8 cellular contexts compared by ENCODE assay signal in the genomic region with DNA sequence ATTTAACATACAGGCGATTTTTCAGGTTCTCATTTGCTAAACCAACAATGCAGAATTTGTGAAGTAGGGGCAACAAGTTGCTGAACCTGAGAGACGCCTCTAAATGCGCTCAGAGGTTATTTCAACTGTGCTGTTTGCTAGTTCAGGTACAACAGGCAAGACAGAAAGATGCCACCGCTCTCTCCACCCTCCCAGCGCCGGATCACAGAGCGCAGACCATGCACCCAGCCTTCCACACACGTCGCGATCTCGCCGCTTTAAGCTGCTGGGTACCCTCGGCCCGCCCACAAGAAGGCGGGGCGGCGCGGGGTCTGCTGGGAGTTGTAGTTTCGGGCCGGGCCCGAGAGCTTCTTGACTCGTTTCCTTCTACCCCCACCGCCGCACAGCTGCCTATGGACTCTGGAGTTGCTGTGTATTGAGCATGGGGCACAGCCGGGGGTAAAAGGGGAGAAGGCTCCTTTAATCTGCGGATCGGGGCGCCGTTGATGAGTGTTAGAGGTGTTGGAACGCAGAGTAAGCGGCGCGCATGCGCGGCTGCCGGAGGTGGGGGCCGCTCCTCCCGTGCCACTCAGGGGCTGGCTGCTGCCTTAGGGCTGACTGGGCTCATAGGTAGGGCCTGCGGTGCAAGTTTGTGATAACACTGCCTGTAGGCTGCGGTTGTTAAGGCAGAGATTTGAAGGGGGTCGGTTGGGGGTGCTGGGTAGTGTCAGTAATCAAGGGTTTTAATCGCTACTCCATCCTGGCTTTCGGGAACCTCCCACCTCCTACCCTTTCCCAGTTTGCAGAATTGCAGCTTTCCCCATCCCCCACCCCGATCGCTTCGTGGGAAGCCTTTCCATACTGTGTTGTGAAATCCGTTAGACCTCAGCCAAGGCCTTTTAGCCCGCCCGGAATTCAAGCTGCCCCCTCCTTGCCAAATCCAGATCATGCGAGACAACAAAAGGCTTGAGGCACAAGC. TPM values are rescaled to one million over a fixed set of nuclear protein-coding genes. Genes with fewer than 3 reads are reported as not detected.
DNase-seq lines count a peak whose midpoint lies in the region; ATAC-seq, FAIRE-seq and TF ChIP-seq lines count a peak whose summit lies in the region.

No MANE protein-coding gene starts in this region.

- peak overlapping the region; percentile 78 for H3K27ac ChIP-seq in A673 (ENCODE audit: low read depth, low read length, poor library complexity, severe bottlenecking)
- H3K27ac ChIP-seq in breast epithelium = peak overlapping the region; percentile 91 to 97
- peak overlapping the region in 1 of 2 donors; percentile 91 for H3K27ac ChIP-seq in small intestine (ENCODE audit: low read depth in 1 of 2, low read length in 1 of 2)

- H3K9me3 ChIP-seq in A673 (ENCODE audit: low read depth, low read length, poor library complexity, severe bottlenecking) (no peaks in the 10 kb centered on the region), breast epithelium (no peaks in the 10 kb centered on the region), small intestine (ENCODE audit: control insufficient read depth, low read depth) (no peaks in the 10 kb centered on the region)

- POLR2A ChIA-PET in A673 (lab: Charles Lee; ENCODE audit: low non-redundant PET) = interaction anchor here (0.5 kb wide), 1 partner anchor 328 kb away, joined by 8 read pairs; no protein-coding TSS in a partner anchor

- H3K4me3 ChIP-seq in A673 (ENCODE audit: low read depth, low read length, poor library complexity, severe bottlenecking) = peak overlapping the region; percentile 60
- peak overlapping the region; percentile 89 for H3K4me3 ChIP-seq in WI38 (ENCODE audit: low read depth, low read length)
- peak overlapping the region; percentile 67 to 88 (median 82) for H3K4me3 ChIP-seq in breast epithelium
- peak overlapping the region; percentile 59 to 64 for H3K4me3 ChIP-seq in small intestine (ENCODE audit: low read depth in 1 of 2, low read length in 2 of 2)

- no TSS peak for BruUV-seq in A673 (replicated peaks; lab: Mats Ljungman, UMichigan)

- intact Hi-C loops in A673 (cut with micrococcal nuclease; ENCODE audit: unreplicated experiment) = loop anchor here (1.0 kb wide), 1 partner anchor 41 kb away; no protein-coding TSS in a partner anchor
- intact Hi-C loops in breast epithelium (cut with DNase I; ENCODE audit: low total_unique reads) = no loop called here

- DNase-seq in A673 (ENCODE audit: low spot score) = peak; percentile 89
- peak; percentile 80 for DNase-seq in NCI-H2196 treated with DMSO at 0.1 percent for 48 hours (lab: John Stamatoyannopoulos, UW; ENCODE audit: unreplicated experiment)
- DNase-seq in breast epithelium (ENCODE audit: low spot score in 2 of 2) = peak; percentile 81 to 83
- DNase-seq in iPS-NIHi7 (ENCODE audit: extremely low spot score) = peak; percentile 86
- peak; percentile 81 for DNase-seq in small intestine

- no peak for TF ChIP-seq POLR2A in breast epithelium (IDR thresholded peaks at IDR 0.05)

- FAIRE-seq in small intestine (lab: Jason Lieb, UNC) = no peak

- ATAC-seq in GM18867 (IDR thresholded peaks at IDR 0.05; ENCODE audit: unreplicated experiment) (peak; percentile 94), HG03108 (IDR thresholded peaks at IDR 0.05; ENCODE audit: unreplicated experiment) (peak; percentile 98)

- TF ChIP-seq CTCF in A673 (conservative IDR thresholded peaks at IDR 0.05; ENCODE audit: low read depth, low read length) (no peak), WI38 (IDR thresholded peaks at IDR 0.05; ENCODE audit: low read depth, low read length) (no peak), breast epithelium (IDR thresholded peaks at IDR 0.05) (no peak)

- 3 to 6% (median 4%) methylated on average over 50 of the region's 50 CpGs for WGBS in small intestine, 3 donors

- no peaks in the 10 kb centered on the region for H3K27me3 ChIP-seq in A673 (replicated peaks; ENCODE audit: insufficient read depth, low read depth, low read length, poor library complexity)
- H3K27me3 ChIP-seq in breast epithelium = no peaks in the 10 kb centered on the region
- peaks cover 0 to 1% of the 10 kb centered on the region in 2 donors for H3K27me3 ChIP-seq in small intestine (ENCODE audit: control insufficient read depth in 2 of 2, insufficient read depth in 2 of 2, low read length in 2 of 2)

- CTCF ChIA-PET in A673 (lab: Charles Lee) = no interaction called here

- H3K36me3 ChIP-seq in A673 (ENCODE audit: insufficient read depth, low read length, poor library complexity, severe bottlenecking) (no peaks in the 10 kb centered on the region), breast epithelium (no peaks in the 10 kb centered on the region), small intestine (ENCODE audit: control insufficient read depth in 2 of 2, insufficient read depth in 2 of 2, low read length in 2 of 2) (no peaks in the 10 kb centered on the region)

- H3K4me1 ChIP-seq in A673 (ENCODE audit: insufficient read depth, low read length, poor library complexity, severe bottlenecking) = no peaks in the 10 kb centered on the region
- H3K4me1 ChIP-seq in breast epithelium = peaks cover 5 to 6% of the 10 kb centered on the region in 2 donors
- H3K4me1 ChIP-seq in small intestine (ENCODE audit: control insufficient read depth in 2 of 2, insufficient read depth in 1 of 2, low read depth in 1 of 2, low read length in 1 of 2) = no peaks in the 10 kb centered on the region

RNA-seq across cellular contexts. Expression of a gene that starts 40.3 kb away (rescaled TPM):
- 0.69 and 1.6 TPM in 2 replicates for total RNA-seq in A673 (2021)
- 100 to 1,000 TPM in 1 of 3 donors, 10 to 100 TPM in 2; 57.0 to 100 (median 67.8) TPM for total RNA-seq in breast epithelium
- polyA plus RNA-seq in small intestine = 1 to 10 TPM; 1.6 to 3.2 (median 3.0) TPM

Comparison
In these comparisons a context has a peak if more than half of its experiments do, and no peak if none do; other contexts are left out.
1. RNA of a gene that starts 40.3 kb away (total RNA-seq): 57.0 to 100 TPM in breast epithelium; 0.69 to 1.6 TPM in A673; every median in the first group is over 10 times any median in the second.
2. Peak in every context shown above with its lines, with median percentiles within 50 percentile points of each other: DNase-seq and H3K4me3 ChIP-seq.